ENCODE assay signal across 18 cellular contexts in the genomic region with DNA sequence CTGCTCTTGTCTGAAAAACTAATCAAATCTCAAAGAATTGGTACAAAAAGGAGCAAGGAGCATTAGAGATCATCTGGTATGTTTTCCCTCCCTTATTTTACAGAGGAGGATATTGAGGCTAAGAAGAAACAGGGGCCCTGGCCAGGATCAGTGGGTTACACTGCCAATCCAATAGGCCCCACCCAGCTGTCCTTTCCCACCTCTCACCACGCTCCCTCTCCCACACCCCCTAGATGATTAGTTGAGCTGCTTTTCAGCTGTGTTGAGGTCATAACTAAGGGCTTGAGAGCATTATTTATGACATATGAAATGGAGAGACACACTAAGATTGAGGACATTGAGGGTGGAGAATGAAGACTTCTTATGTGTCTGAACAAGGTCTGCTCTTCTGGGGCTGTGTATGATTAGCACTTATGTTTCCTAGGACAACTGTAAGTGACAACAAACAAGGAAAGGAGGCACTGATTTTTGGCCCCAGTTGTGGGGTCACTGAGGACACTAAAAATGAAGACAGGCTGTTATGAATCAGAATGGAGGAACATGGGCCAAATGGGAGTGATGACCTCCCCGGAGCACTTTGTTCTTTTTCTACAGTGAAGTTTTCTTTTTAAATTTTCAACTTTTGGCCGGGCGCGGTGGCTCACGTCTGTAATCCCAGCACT. TPM values are rescaled to one million over a fixed set of nuclear protein-coding genes. Genes with fewer than 3 reads are reported as not detected.
DNase-seq lines count a peak whose midpoint lies in the region; ATAC-seq and TF ChIP-seq lines count a peak whose summit lies in the region.
"Had no signal": no experiment of that assay in that cellular context is flagged by ENCODE, and none has a peak within 500 bp of the region (broad histone marks: within the 10 kb centered on the region; RNA-seq: fewer than 3 reads in every experiment).

No MANE protein-coding gene starts in this region.

- H3K27me3 ChIP-seq in adipocyte (replicated peaks; ENCODE audit: control insufficient read depth, insufficient read depth, low read length) (peaks cover 4% of the 10 kb centered on the region), gastroesophageal sphincter (no peaks in the 10 kb centered on the region), upper lobe of left lung (no peaks in the 10 kb centered on the region)

- TF ChIP-seq EP300 in gastroesophageal sphincter (IDR thresholded peaks at IDR 0.05) (no peak), upper lobe of left lung (IDR thresholded peaks at IDR 0.05) (no peak)

- H3K9me3 ChIP-seq in adipocyte (ENCODE audit: control insufficient read depth, low read length) (no peaks in the 10 kb centered on the region), gastroesophageal sphincter (no peaks in the 10 kb centered on the region), upper lobe of left lung (no peaks in the 10 kb centered on the region)

- H3K36me3 ChIP-seq in adipocyte (ENCODE audit: control insufficient read depth, insufficient read depth, low read length, severe bottlenecking) (no peaks in the 10 kb centered on the region), gastroesophageal sphincter (no peaks in the 10 kb centered on the region), upper lobe of left lung (no peaks in the 10 kb centered on the region)

- TF ChIP-seq CTCF in gastroesophageal sphincter (IDR thresholded peaks at IDR 0.05) (no peak), upper lobe of left lung (IDR thresholded peaks at IDR 0.05) (no peak)

- H3K4me3 ChIP-seq in adipocyte (ENCODE audit: low read length) (peak overlapping the region; percentile 3), gastroesophageal sphincter (no peak overlapping the region), upper lobe of left lung (no peak overlapping the region)

- peaks cover 27% of the 10 kb centered on the region for H3K4me1 ChIP-seq in adipocyte (ENCODE audit: control insufficient read depth, insufficient read depth, low read length)
- peaks cover 0 to 11% (median 0%) of the 10 kb centered on the region in 3 donors for H3K4me1 ChIP-seq in gastroesophageal sphincter
- peaks cover 14 to 17% (median 15%) of the 10 kb centered on the region in 4 donors for H3K4me1 ChIP-seq in upper lobe of left lung

- ATAC-seq in gastroesophageal sphincter: peak; percentile 77
- ATAC-seq in upper lobe of left lung (ENCODE audit: low FRiP score in 2 of 2): peak; percentile 64 to 92
- no peak for ATAC-seq in HG02678 (IDR thresholded peaks at IDR 0.05; ENCODE audit: unreplicated experiment)
- ATAC-seq: WTC11 had no signal

- WGBS in gastroesophageal sphincter (ENCODE audit: low coverage in 1 of 2), 2 donors: 34 to 38% methylated on average over 2 to 6 of the region's 6 CpGs
- WGBS in upper lobe of left lung, 2 donors: 79 to 85% methylated on average over 6 of the region's 6 CpGs

- H3K9ac ChIP-seq in adipocyte (ENCODE audit: low read length): no peak overlapping the region

- H3K27ac ChIP-seq in gastroesophageal sphincter: peak overlapping the region in 2 of 4 donors; percentile 35 to 46
- H3K27ac ChIP-seq in upper lobe of left lung: no peak overlapping the region

- TF ChIP-seq POLR2A in gastroesophageal sphincter (IDR thresholded peaks at IDR 0.05) (no peak), upper lobe of left lung (IDR thresholded peaks at IDR 0.05) (no peak)

- DNase-seq in adipocyte (ENCODE audit: low read depth) (no peak), myocyte (ENCODE audit: low read depth) (peak; percentile 53), upper lobe of left lung (no peak), occipital lobe (lab: John Stamatoyannopoulos, UW) (no peak), superior temporal gyrus (ENCODE audit: extremely low spot score) (no peak)
- DNase-seq: effector memory CD4-positive, alpha-beta T cell; GDM1; mesendoderm; NCI-H1930; NCI-H510A; retina; SHP77 treated with DMSO at 0.1 percent for 48 hours; stimulated activated CD4-positive, alpha-beta T cell treated with anti-CD3 and anti-CD28 coated beads, Interleukin-2, amount 100 ng/mL, for 24 hours; T-helper 2 cell had no signal

RNA-seq across cellular contexts. Expression of gene VWA2, which starts 26.5 kb away (rescaled TPM):
- total RNA-seq in gastroesophageal sphincter: under 1 TPM in 2 of 4 donors, not detected in 2; 0.13 to 0.25 TPM
- total RNA-seq in myocyte: 0.26 and 0.45 TPM in 2 replicates
- 0.16 TPM for polyA plus RNA-seq in myocyte (2012)
- 10 to 100 TPM in 4 of 6 donors, 1 to 10 TPM in 2; 8.3 to 17.8 (median 12.4) TPM for total RNA-seq in upper lobe of left lung
- 3.6 TPM for total RNA-seq in occipital lobe
- total RNA-seq: neural crest cell had no signal
